ENCODE assay signal across 8 cellular contexts in the genomic region with DNA sequence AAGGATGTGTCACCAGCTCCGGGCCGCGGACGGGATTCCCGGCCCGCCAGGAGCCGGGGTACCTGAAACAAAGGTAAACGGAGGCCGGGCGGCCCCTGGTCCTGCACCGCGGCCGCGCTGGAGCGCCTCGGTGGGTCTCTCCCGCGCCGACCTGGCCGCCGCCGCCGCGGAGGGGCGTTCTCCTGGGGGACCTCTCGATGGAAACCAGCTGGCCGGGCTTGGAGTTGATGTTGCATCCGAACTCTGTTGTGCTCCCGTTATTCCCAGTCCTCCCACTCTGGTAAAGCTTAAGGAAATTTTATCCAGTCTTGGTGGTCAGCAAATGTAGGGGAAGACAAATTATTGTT. TPM values are rescaled to one million over a fixed set of nuclear protein-coding genes. Genes with fewer than 3 reads are reported as not detected.
DNase-seq lines count a peak whose midpoint lies in the region; ATAC-seq and TF ChIP-seq lines count a peak whose summit lies in the region.

No MANE protein-coding gene starts in this region.

- H3K4me1 ChIP-seq in body of pancreas: peaks cover 29% of the 10 kb centered on the region
- H3K4me1 ChIP-seq in testis: peaks cover 38% of the 10 kb centered on the region

- H3K4me3 ChIP-seq in body of pancreas (peak overlapping the region; percentile 65 to 83), testis (peak overlapping the region; percentile 84 to 86)

- H3K27ac ChIP-seq in body of pancreas: peak overlapping the region; percentile 56 to 93 (median 89)
- peak overlapping the region; percentile 95 to 97 for H3K27ac ChIP-seq in testis

- WGBS in body of pancreas, 2 donors: 0 to 1% methylated on average over 10 to 29 of the region's 29 CpGs
- 0% methylated on average over 28 to 29 of the region's 29 CpGs for WGBS in testis, 2 donors

- TF ChIP-seq POLR2A in body of pancreas (IDR thresholded peaks at IDR 0.05): no peak
- TF ChIP-seq POLR2A in testis (IDR thresholded peaks at IDR 0.05): no peak

- H3K36me3 ChIP-seq in body of pancreas (replicated peaks in 1 of 2; ENCODE audit: insufficient read depth in 1 of 2, low read depth in 2 of 2) (no peaks in the 10 kb centered on the region), testis (ENCODE audit: low read depth, missing control alignments) (no peaks in the 10 kb centered on the region)

- no peak for TF ChIP-seq CTCF in body of pancreas (IDR thresholded peaks at IDR 0.05)
- TF ChIP-seq CTCF in testis (IDR thresholded peaks at IDR 0.05): no peak

- peak; percentile 5 for ATAC-seq in body of pancreas
- no peak for ATAC-seq in left lobe of liver
- ATAC-seq in GM21723 (IDR thresholded peaks at IDR 0.05; ENCODE audit: unreplicated experiment): no peak

- H3K27me3 ChIP-seq in body of pancreas (no peaks in the 10 kb centered on the region), testis (no peaks in the 10 kb centered on the region)

- intact Hi-C loops in body of pancreas (cut with DNase I) (no loop called here), testis (cut with DNase I; ENCODE audit: low total_unique reads) (no loop called here)

- H3K9me3 ChIP-seq in body of pancreas (no peaks in the 10 kb centered on the region), testis (no peaks in the 10 kb centered on the region)

- DNase-seq in NCI-H510A treated with DMSO at 0.1 percent for 48 hours (lab: John Stamatoyannopoulos, UW) (peak; percentile 7), NCI-H510A (lab: John Stamatoyannopoulos, UW) (no peak), HuH-7 (ENCODE audit: low spot score) (peak; percentile 32), body of pancreas (no peak), left kidney (ENCODE audit: low read depth, low spot score) (peak; percentile 88), testis (peak; percentile 65), left lobe of liver (ENCODE audit: low spot score) (no peak)

RNA-seq across cellular contexts. Expression of a gene that starts 0.8 kb away (rescaled TPM):
- total RNA-seq in body of pancreas (10 to 100 TPM; 11.2 to 22.4 TPM), testis (10 to 100 TPM; 35.4 to 41.7 TPM), left lobe of liver (1.5 TPM)
- 12.2 TPM for polyA plus RNA-seq in testis (ENCODE audit: insufficient read depth, low read depth, low replicate concordance)

Comparison
In these comparisons a context has a peak if more than half of its experiments do, and no peak if none do; other contexts are left out.
1. DNase-seq: peak in NCI-H510A treated with DMSO at 0.1 percent for 48 hours (single experiment), HuH-7 (single experiment), left kidney (single experiment) and testis (single experiment); none in NCI-H510A (single experiment), body of pancreas (0 of 4) and left lobe of liver (single experiment).